ENCODE assay signal across 19 cellular contexts in the genomic region with DNA sequence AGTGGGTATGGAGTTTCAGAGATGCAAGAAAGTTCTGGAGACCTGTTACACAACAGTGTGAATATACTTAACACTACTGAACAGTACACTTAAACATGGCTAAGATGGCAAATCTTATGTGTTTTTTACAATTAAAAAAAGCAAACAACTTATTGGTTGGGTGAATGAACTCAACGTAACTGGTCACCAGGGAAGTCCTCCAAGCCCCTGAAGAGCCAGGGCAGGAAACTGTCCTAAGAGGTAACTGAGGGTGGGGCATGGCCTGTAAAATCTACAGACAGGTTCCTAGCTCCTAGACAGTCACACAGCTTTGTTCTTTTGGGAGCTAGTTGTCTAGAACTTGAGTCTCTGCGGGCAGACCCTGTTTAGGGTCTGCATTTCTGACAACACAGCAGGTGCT. TPM values are rescaled to one million over a fixed set of nuclear protein-coding genes. Genes with fewer than 3 reads are reported as not detected.
DNase-seq lines count a peak whose midpoint lies in the region; ATAC-seq, FAIRE-seq and TF ChIP-seq lines count a peak whose summit lies in the region.
"Had no signal": no experiment of that assay in that cellular context is flagged by ENCODE, and none has a peak within 500 bp of the region (broad histone marks: within the 10 kb centered on the region; RNA-seq: fewer than 3 reads in every experiment).

No MANE protein-coding gene starts in this region.

- BruUV-seq in K562 (replicated peaks; lab: Mats Ljungman, UMichigan): no TSS peak

- no peak for ATAC-seq in K562
- ATAC-seq: HCT116, left ventricle myocardium superior had no signal

- peaks cover 3% of the 10 kb centered on the region for H3K27me3 Mint-ChIP-seq in HFFc6 (ENCODE audit: insufficient read depth)

- no peak overlapping the region for H3K23ac ChIP-seq in mesenchymal stem cell (ENCODE audit: low read length in 2 of 2)

- no peaks in the 10 kb centered on the region for H3K79me1 ChIP-seq in mesenchymal stem cell (replicated peaks; ENCODE audit: low read length, poor library complexity, severe bottlenecking)

- TF ChIP-seq EP300 in K562 (IDR thresholded peaks at IDR 0.05; ENCODE audit: low read length): no peak

- H2BK5ac ChIP-seq in mesenchymal stem cell (ENCODE audit: low read depth, low read length, poor library complexity, severe bottlenecking): no peak overlapping the region

- peak; percentile 55 for FAIRE-seq in K562 (lab: Jason Lieb, UNC)
- FAIRE-seq: GM19239 had no signal

- no peak overlapping the region for H4K91ac ChIP-seq in mesenchymal stem cell (ENCODE audit: low read length)

- DNase-seq in AG04450 (ENCODE audit: low read depth, low spot score) (no peak), HFFc6 (no peak), K562 (ENCODE audit: extremely low read depth in 1 of 4, low spot score in 3 of 4) (no peak), mesenchymal stem cell (no peak), AG20443 (ENCODE audit: low spot score) (no peak), NCI-H524 treated with DMSO at 0.1 percent for 48 hours (lab: John Stamatoyannopoulos, UW) (no peak), SKM-1 (lab: John Stamatoyannopoulos, UW; ENCODE audit: unreplicated experiment) (no peak), dorsolateral prefrontal cortex (no peak)
- DNase-seq: activated CD4-positive, CD25-positive, alpha-beta regulatory T cell; erythroblast; NCI-H187 treated with DMSO at 0.1 percent for 48 hours; NCI-H446; Right ventricle myocardium superior; stimulated activated CD4-positive, alpha-beta T cell treated with anti-CD3 and anti-CD28 coated beads, Interleukin-2, amount 100 ng/mL, for 48 hours; uterus had no signal

- in situ Hi-C loops in K562 (cut with MboI): no loop called here

- no peak for TF ChIP-seq POLR2A in K562 (conservative IDR thresholded peaks at IDR 0.05)

- no peaks in the 10 kb centered on the region for H3K9me1 ChIP-seq in K562 (ENCODE audit: control insufficient read depth, insufficient read depth, low read length)

- H3K4me3 ChIP-seq in AG04450 (ENCODE audit: low read depth, low read length): no peak overlapping the region
- H3K4me3 ChIP-seq in K562: no peak overlapping the region
- no peak overlapping the region for H3K4me3 ChIP-seq in mesenchymal stem cell (ENCODE audit: insufficient read depth in 1 of 2, low read depth in 1 of 2, low read length in 2 of 2)
- H3K4me3 ChIP-seq in dorsolateral prefrontal cortex: no peak overlapping the region
- H3K4me3 ChIP-seq: uterus had no signal

- no peak overlapping the region for H3K4ac ChIP-seq in mesenchymal stem cell (ENCODE audit: low read depth in 1 of 2, low read length in 2 of 2)

- intact Hi-C loops in K562 (cut with micrococcal nuclease): no loop called here
- intact Hi-C loops in dorsolateral prefrontal cortex (cut with DNase I): no loop called here

- TF ChIP-seq RAD21 in K562 (CRISPR knock-in tag; conservative IDR thresholded peaks at IDR 0.05 in 1 of 2, IDR thresholded peaks at IDR 0.05 in 1 of 2): no peak

- H3K27me3 ChIP-seq in AG04450 (ENCODE audit: control insufficient read depth, insufficient read depth, low read length) (no peaks in the 10 kb centered on the region), K562 (ENCODE audit: control insufficient read depth in 2 of 2, insufficient read depth in 2 of 2, low read length in 2 of 2) (no peaks in the 10 kb centered on the region), mesenchymal stem cell (ENCODE audit: control insufficient read depth in 1 of 2, insufficient read depth in 1 of 2, low read length in 2 of 2) (no peaks in the 10 kb centered on the region), dorsolateral prefrontal cortex (no peaks in the 10 kb centered on the region)
- H3K27me3 ChIP-seq: uterus had no signal

- H3K4me1 Mint-ChIP-seq in HFFc6 (ENCODE audit: low read depth): peaks cover 61% of the 10 kb centered on the region

- H3K4me2 ChIP-seq in K562 (ENCODE audit: insufficient read depth, low read length) (no peak overlapping the region), mesenchymal stem cell (ENCODE audit: low read length, poor library complexity, severe bottlenecking) (no peak overlapping the region)

- no peak overlapping the region for H3K9ac ChIP-seq in K562 (ENCODE audit: insufficient read depth in 1 of 2, low read depth in 2 of 2, low read length in 2 of 2)
- no peak overlapping the region for H3K9ac ChIP-seq in mesenchymal stem cell (ENCODE audit: low read length)

- H3K36me3 Mint-ChIP-seq in HFFc6 (ENCODE audit: low read depth): peaks cover 42% of the 10 kb centered on the region

- 0 out of 2 replicates have a peak overlapping the region, but pooled peaks have one; percentile 17 for H3K4me3 Mint-ChIP-seq in HFFc6

- TF ChIP-seq CTCF in AG04450 (IDR thresholded peaks at IDR 0.05; ENCODE audit: low read depth, low read length): no peak
- TF ChIP-seq CTCF in HFFc6 (IDR thresholded peaks at IDR 0.05): no peak
- TF ChIP-seq CTCF in K562 (IDR thresholded peaks at IDR 0.05 in 2 of 3, conservative IDR thresholded peaks at IDR 0.05 in 1 of 3; ENCODE audit: insufficient read depth in 2 of 3, low read depth in 1 of 3, low read length in 3 of 3): no peak
- no peak for TF ChIP-seq CTCF in dorsolateral prefrontal cortex (IDR thresholded peaks at IDR 0.05 in 54 of 56, conservative IDR thresholded peaks at IDR 0.05 in 2 of 56; ENCODE audit: low read depth in 1 of 56, partially characterized antibody in 56 of 56)

- 77% methylated on average over 2 of the region's 2 CpGs for WGBS in K562 (ENCODE audit: insufficient coverage, low coverage, missing lambda C conversion rate)
- 100% methylated on average over 2 of the region's 2 CpGs for WGBS in mesenchymal stem cell

- H3K27ac Mint-ChIP-seq in HFFc6: peak overlapping the region; percentile 86

- CTCF ChIA-PET in AG04450 (lab: Charles Lee) (interaction anchor here (0.6 to 5.1 kb wide), 9 partner anchors 10 to 264 kb away, joined by 3 to 81 read pairs (median 8); partner anchors contain the start of gene CSF3), K562 (lab: Yijun Ruan, JAX; ENCODE audit: low intra/inter-chr PET ratio) (no interaction called here)

- H3K9me3 ChIP-seq in AG04450 (ENCODE audit: control insufficient read depth, insufficient read depth, low read length): no peaks in the 10 kb centered on the region; the same call in 1 of the 2 replicates
- no peaks in the 10 kb centered on the region for H3K9me3 ChIP-seq in K562 (replicated peaks; ENCODE audit: control insufficient read depth, insufficient read depth, low read depth, low read length)
- H3K9me3 ChIP-seq in mesenchymal stem cell (ENCODE audit: control insufficient read depth, low read length): no peaks in the 10 kb centered on the region
- H3K9me3 ChIP-seq: uterus had no signal

- no peaks in the 10 kb centered on the region for H3K9me3 Mint-ChIP-seq in HFFc6

- H3K79me2 ChIP-seq in K562 (ENCODE audit: control insufficient read depth, insufficient read depth, low read length): no peaks in the 10 kb centered on the region

- H4K20me1 ChIP-seq in K562 (replicated peaks; ENCODE audit: control insufficient read depth, insufficient read depth, low read length): 0 out of 2 replicates have a peak, but pooled peaks cover 4% of the 10 kb centered on the region

- POLR2A ChIA-PET in AG04450 (lab: Yijun Ruan, JAX) (no interaction called here), K562 (lab: Yijun Ruan, JAX) (no interaction called here)

- H3K4me1 ChIP-seq in K562 (replicated peaks in 1 of 2; ENCODE audit: control insufficient read depth in 2 of 2, insufficient read depth in 2 of 2, low read length in 2 of 2) (peaks cover 2 to 18% of the 10 kb centered on the region in 2 experiments; a peak in 4 of 5 replicates), mesenchymal stem cell (ENCODE audit: control insufficient read depth, insufficient read depth, low read depth, low read length) (peaks cover 36% of the 10 kb centered on the region)

- H2AFZ ChIP-seq in K562 (ENCODE audit: low read depth, low read length) (no peak overlapping the region), mesenchymal stem cell (ENCODE audit: low read depth, low read length) (no peak overlapping the region)

- no peak overlapping the region for H4K8ac ChIP-seq in mesenchymal stem cell (ENCODE audit: low read length)

- peak overlapping the region; percentile 31 for H3K27ac ChIP-seq in AG04450 (ENCODE audit: low read depth, low read length)
- no peak overlapping the region for H3K27ac ChIP-seq in K562 (ENCODE audit: extremely low read depth, low read depth, low read length)
- H3K27ac ChIP-seq in mesenchymal stem cell (ENCODE audit: low read length, poor library complexity, severe bottlenecking): peak overlapping the region; percentile 47
- no peak overlapping the region for H3K27ac ChIP-seq in dorsolateral prefrontal cortex

- H2BK120ac ChIP-seq in mesenchymal stem cell (ENCODE audit: low read depth, low read length): no peak overlapping the region

- H3K36me3 ChIP-seq in K562 (ENCODE audit: control insufficient read depth, insufficient read depth, low read length) (peaks cover 88% of the 10 kb centered on the region), mesenchymal stem cell (ENCODE audit: control insufficient read depth in 1 of 2, insufficient read depth in 2 of 2, low read depth in 1 of 2, low read length in 2 of 2) (peaks cover 45 to 53% of the 10 kb centered on the region in 2 experiments)
- H3K36me3 ChIP-seq: uterus had no signal

- H2BK12ac ChIP-seq in mesenchymal stem cell (ENCODE audit: low read length in 2 of 2): no peak overlapping the region

- H2BK15ac ChIP-seq in mesenchymal stem cell (ENCODE audit: low read depth, poor library complexity, severe bottlenecking): no peak overlapping the region

- peak overlapping the region; percentile 27 for H2AK5ac ChIP-seq in mesenchymal stem cell (ENCODE audit: low read length, severe bottlenecking)

- H3K14ac ChIP-seq in mesenchymal stem cell (ENCODE audit: low read length in 2 of 2): no peak overlapping the region

- H3K18ac ChIP-seq in mesenchymal stem cell (ENCODE audit: low read depth in 1 of 2, low read length in 2 of 2): no peak overlapping the region

RNA-seq across cellular contexts. Expression of gene CSF3, which starts 10.3 kb away (rescaled TPM):
- polyA plus RNA-seq in AG04450 (2011; rRNA removed) (0.05 TPM in 1 of 2 replicates, not detected in the other), K562 (2011; rRNA removed) (not detected in 2 replicates), K562 (2014; fragmentation: Illumina TruSeq; extraction: Trizol) (not detected in 2 replicates), K562 (2014; fragmentation: Nextera tagmentation; extraction: Ambion mirVana) (not detected), K562 (2014; rRNA removed) (0.19 TPM in 1 of 2 replicates, not detected in the other)
- not detected in 2 replicates for polyA minus RNA-seq in AG04450 (2011; rRNA and poly(A)+ RNA removed)
- under 1 TPM in 5 of 6 experiments, not detected in 1; 0.31 to 0.59 (median 0.48) TPM for total RNA-seq in HFFc6 (2021; fragmentation: NEBNext Ultra II Directional; extraction: Animal tissue kit (Norgen Biotek cat#: 25700))
- 0.23 TPM in 1 of 2 replicates, not detected in the other for total RNA-seq in K562 (2011; cell fraction: chromatin; rRNA removed; ENCODE audit: low replicate concordance)
- total RNA-seq in K562 (2011; cell fraction: nucleolus; rRNA removed): not detected in 2 replicates
- not detected in 2 replicates for total RNA-seq in K562 (2011; cell fraction: nucleoplasm; rRNA removed)
- total RNA-seq in K562 (2014; rRNA removed) (not detected in 2 replicates), K562 (2014; rRNA removed; fragmentation: Illumina TruSeq; extraction: Trizol) (not detected in 2 replicates), K562 (2015; rRNA removed; fragmentation: Illumina TruSeq; extraction: Trizol) (not detected in 2 replicates), K562 (2021) (not detected in 2 replicates), dorsolateral prefrontal cortex (100 to 1,000 TPM in 1 of 120 experiments, 10 to 100 TPM in 8, 1 to 10 TPM in 30, under 1 TPM in 25, not detected in 56; 0.30 to 105 (median 1.8) TPM)
- not detected in 2 replicates for polyA plus RNA-seq in K562 (2011; cell fraction: cytosol; rRNA removed)
- not detected in 2 replicates for polyA plus RNA-seq in K562 (2011; cell fraction: nucleus; rRNA removed)
- polyA plus RNA-seq in K562 (2012): not detected in 2 replicates
- not detected in 2 replicates for polyA minus RNA-seq in K562 (2011; rRNA and poly(A)+ RNA removed)
- not detected in 2 replicates for polyA minus RNA-seq in K562 (2011; cell fraction: cytosol; rRNA and poly(A)+ RNA removed)
- polyA minus RNA-seq in K562 (2011; cell fraction: nucleus; rRNA and poly(A)+ RNA removed): not detected in 2 replicates
- polyA plus RNA-seq in mesenchymal stem cell (2013, experiment 1 of 2): not detected
- 0.05 TPM for polyA plus RNA-seq in mesenchymal stem cell (2013, experiment 2 of 2)
- total RNA-seq: left ventricle myocardium superior, osteocyte, Right ventricle myocardium superior had no signal

RNA-seq across cellular contexts. Expression of gene MED24, which starts 28.6 kb away (rescaled TPM):
- 47.0 and 54.0 TPM in 2 replicates for polyA plus RNA-seq in AG04450 (2011; rRNA removed)
- 59.4 and 92.8 TPM in 2 replicates for polyA minus RNA-seq in AG04450 (2011; rRNA and poly(A)+ RNA removed)
- 10 to 100 TPM; 60.9 to 72.8 (median 65.3) TPM for total RNA-seq in HFFc6 (2021; fragmentation: NEBNext Ultra II Directional; extraction: Animal tissue kit (Norgen Biotek cat#: 25700))
- 361 and 745 TPM in 2 replicates for total RNA-seq in K562 (2011; cell fraction: chromatin; rRNA removed; ENCODE audit: low replicate concordance)
- total RNA-seq in K562 (2011; cell fraction: nucleolus; rRNA removed): 434 and 442 TPM in 2 replicates
- total RNA-seq in K562 (2011; cell fraction: nucleoplasm; rRNA removed): 293 and 327 TPM in 2 replicates
- 40.0 and 50.2 TPM in 2 replicates for total RNA-seq in K562 (2014; rRNA removed)
- 40.3 and 48.9 TPM in 2 replicates for total RNA-seq in K562 (2014; rRNA removed; fragmentation: Illumina TruSeq; extraction: Trizol)
- total RNA-seq in K562 (2015; rRNA removed; fragmentation: Illumina TruSeq; extraction: Trizol): 48.2 and 53.5 TPM in 2 replicates
- total RNA-seq in K562 (2021): 102 and 108 TPM in 2 replicates
- 76.3 and 110 TPM in 2 replicates for polyA plus RNA-seq in K562 (2011; rRNA removed)
- polyA plus RNA-seq in K562 (2011; cell fraction: cytosol; rRNA removed): 70.1 and 113 TPM in 2 replicates
- polyA plus RNA-seq in K562 (2011; cell fraction: nucleus; rRNA removed): 331 and 574 TPM in 2 replicates
- polyA plus RNA-seq in K562 (2012): 97.7 and 114 TPM in 2 replicates
- polyA plus RNA-seq in K562 (2014; fragmentation: Illumina TruSeq; extraction: Trizol): 117 and 129 TPM in 2 replicates
- polyA plus RNA-seq in K562 (2014; fragmentation: Nextera tagmentation; extraction: Ambion mirVana): 1 to 10 TPM; 5.9 to 8.3 TPM
- polyA plus RNA-seq in K562 (2014; rRNA removed): 73.3 and 74.8 TPM in 2 replicates
- polyA minus RNA-seq in K562 (2011; rRNA and poly(A)+ RNA removed): 79.0 and 96.5 TPM in 2 replicates
- polyA minus RNA-seq in K562 (2011; cell fraction: cytosol; rRNA and poly(A)+ RNA removed): 80.5 and 119 TPM in 2 replicates
- polyA minus RNA-seq in K562 (2011; cell fraction: nucleus; rRNA and poly(A)+ RNA removed): 146 and 149 TPM in 2 replicates
- 35.2 TPM for polyA plus RNA-seq in mesenchymal stem cell (2013, experiment 1 of 2)
- 35.4 TPM for polyA plus RNA-seq in mesenchymal stem cell (2013, experiment 2 of 2)
- total RNA-seq in dorsolateral prefrontal cortex: 100 to 1,000 TPM in 59 of 120 experiments, 10 to 100 TPM in 61; 59.5 to 156 (median 99.1) TPM

RNA-seq across cellular contexts. Expression of gene THRA, which starts 37.2 kb away (rescaled TPM):
- 25.2 and 32.0 TPM in 2 replicates for polyA plus RNA-seq in AG04450 (2011; rRNA removed)
- polyA minus RNA-seq in AG04450 (2011; rRNA and poly(A)+ RNA removed): 20.2 and 24.6 TPM in 2 replicates
- total RNA-seq in HFFc6 (2021; fragmentation: NEBNext Ultra II Directional; extraction: Animal tissue kit (Norgen Biotek cat#: 25700)): 10 to 100 TPM; 29.3 to 33.7 (median 30.7) TPM
- 10.8 and 15.6 TPM in 2 replicates for total RNA-seq in K562 (2011; cell fraction: chromatin; rRNA removed; ENCODE audit: low replicate concordance)
- total RNA-seq in K562 (2011; cell fraction: nucleolus; rRNA removed): 7.5 and 8.0 TPM in 2 replicates
- total RNA-seq in K562 (2011; cell fraction: nucleoplasm; rRNA removed): 10.3 and 15.7 TPM in 2 replicates
- 13.8 and 18.9 TPM in 2 replicates for total RNA-seq in K562 (2014; rRNA removed)
- 7.5 and 9.1 TPM in 2 replicates for total RNA-seq in K562 (2014; rRNA removed; fragmentation: Illumina TruSeq; extraction: Trizol)
- total RNA-seq in K562 (2015; rRNA removed; fragmentation: Illumina TruSeq; extraction: Trizol): 12.2 and 13.2 TPM in 2 replicates
- total RNA-seq in K562 (2021): 22.7 and 23.4 TPM in 2 replicates
- 8.3 and 9.3 TPM in 2 replicates for polyA plus RNA-seq in K562 (2011; rRNA removed)
- 7.8 and 12.5 TPM in 2 replicates for polyA plus RNA-seq in K562 (2011; cell fraction: cytosol; rRNA removed)
- polyA plus RNA-seq in K562 (2011; cell fraction: nucleus; rRNA removed): 7.3 and 15.8 TPM in 2 replicates
- 20.0 TPM in 2 replicates for polyA plus RNA-seq in K562 (2012)
- polyA plus RNA-seq in K562 (2014; fragmentation: Illumina TruSeq; extraction: Trizol): 19.7 and 21.6 TPM in 2 replicates
- under 1 TPM; 0.34 to 0.50 TPM for polyA plus RNA-seq in K562 (2014; fragmentation: Nextera tagmentation; extraction: Ambion mirVana)
- 12.7 and 13.8 TPM in 2 replicates for polyA plus RNA-seq in K562 (2014; rRNA removed)
- 5.8 and 9.7 TPM in 2 replicates for polyA minus RNA-seq in K562 (2011; rRNA and poly(A)+ RNA removed)
- polyA minus RNA-seq in K562 (2011; cell fraction: cytosol; rRNA and poly(A)+ RNA removed): 6.3 and 7.9 TPM in 2 replicates
- 2.3 and 2.6 TPM in 2 replicates for polyA minus RNA-seq in K562 (2011; cell fraction: nucleus; rRNA and poly(A)+ RNA removed)
- polyA plus RNA-seq in mesenchymal stem cell (2013, experiment 1 of 2): 24.1 TPM
- polyA plus RNA-seq in mesenchymal stem cell (2013, experiment 2 of 2): 23.2 TPM
- total RNA-seq in dorsolateral prefrontal cortex: 100 to 1,000 TPM; 178 to 301 (median 231) TPM

RNA-seq across cellular contexts. Expression of gene PSMD3, which starts 45.0 kb away (rescaled TPM):
- polyA plus RNA-seq in AG04450 (2011; rRNA removed) (62.6 and 81.6 TPM in 2 replicates), K562 (2011; rRNA removed) (95.3 and 113 TPM in 2 replicates), K562 (2014; fragmentation: Illumina TruSeq; extraction: Trizol) (241 and 262 TPM in 2 replicates), K562 (2014; fragmentation: Nextera tagmentation; extraction: Ambion mirVana) (1 to 10 TPM; 2.0 to 2.8 TPM), K562 (2014; rRNA removed) (180 and 183 TPM in 2 replicates)
- 71.4 and 98.7 TPM in 2 replicates for polyA minus RNA-seq in AG04450 (2011; rRNA and poly(A)+ RNA removed)
- 100 to 1,000 TPM; 143 to 169 (median 160) TPM for total RNA-seq in HFFc6 (2021; fragmentation: NEBNext Ultra II Directional; extraction: Animal tissue kit (Norgen Biotek cat#: 25700))
- total RNA-seq in K562 (2011; cell fraction: chromatin; rRNA removed; ENCODE audit: low replicate concordance): 82.2 and 185 TPM in 2 replicates
- total RNA-seq in K562 (2011; cell fraction: nucleolus; rRNA removed): 141 and 157 TPM in 2 replicates
- 125 and 145 TPM in 2 replicates for total RNA-seq in K562 (2011; cell fraction: nucleoplasm; rRNA removed)
- total RNA-seq in K562 (2014; rRNA removed) (228 and 254 TPM in 2 replicates), K562 (2014; rRNA removed; fragmentation: Illumina TruSeq; extraction: Trizol) (109 and 120 TPM in 2 replicates), K562 (2015; rRNA removed; fragmentation: Illumina TruSeq; extraction: Trizol) (135 and 138 TPM in 2 replicates), K562 (2021) (232 and 251 TPM in 2 replicates), dorsolateral prefrontal cortex (100 to 1,000 TPM in 50 of 120 experiments, 10 to 100 TPM in 70; 70.5 to 136 (median 98.5) TPM)
- 99.5 and 218 TPM in 2 replicates for polyA plus RNA-seq in K562 (2011; cell fraction: cytosol; rRNA removed)
- polyA plus RNA-seq in K562 (2011; cell fraction: nucleus; rRNA removed): 118 and 158 TPM in 2 replicates
- 209 and 221 TPM in 2 replicates for polyA plus RNA-seq in K562 (2012)
- 70.8 and 115 TPM in 2 replicates for polyA minus RNA-seq in K562 (2011; rRNA and poly(A)+ RNA removed)
- polyA minus RNA-seq in K562 (2011; cell fraction: cytosol; rRNA and poly(A)+ RNA removed): 65.7 and 104 TPM in 2 replicates
- polyA minus RNA-seq in K562 (2011; cell fraction: nucleus; rRNA and poly(A)+ RNA removed): 34.9 and 40.7 TPM in 2 replicates
- polyA plus RNA-seq in mesenchymal stem cell (2013, experiment 1 of 2): 79.8 TPM
- polyA plus RNA-seq in mesenchymal stem cell (2013, experiment 2 of 2): 79.0 TPM

Comparison
In these comparisons a context has a peak if more than half of its experiments do, and no peak if none do; other contexts are left out.
1. H3K27ac ChIP-seq: peak in AG04450 (single experiment) and mesenchymal stem cell (single experiment); none in K562 (single experiment) and dorsolateral prefrontal cortex (0 of 59).
2. RNA of gene THRA, which starts 37.2 kb away (total RNA-seq): 178 to 301 TPM in dorsolateral prefrontal cortex; 29.3 to 33.7 TPM in HFFc6 and 7.5 to 23.4 TPM in K562; every median in the first group is over 4 times any median in the second.